18 cellular contexts compared by ENCODE assay signal in the genomic region with DNA sequence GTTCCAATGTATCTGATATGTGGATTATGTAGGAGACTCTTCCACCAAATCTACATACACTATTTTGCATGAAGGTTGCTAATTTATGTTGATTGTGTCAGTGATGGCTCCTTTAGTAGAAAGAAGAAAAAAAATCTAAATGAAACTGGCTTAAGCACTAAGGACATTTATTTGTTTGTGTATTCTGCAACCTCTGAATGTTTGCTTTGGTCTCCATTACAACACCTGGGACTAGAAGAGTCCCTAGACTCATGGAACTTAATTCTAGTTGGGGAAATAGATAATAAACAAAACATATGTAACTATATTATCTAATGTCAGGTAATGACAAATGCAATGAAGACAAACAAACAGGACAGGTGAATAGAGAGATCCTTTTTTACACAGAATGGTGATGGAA.
DNase-seq lines count a peak whose midpoint lies in the region; ATAC-seq, FAIRE-seq and TF ChIP-seq lines count a peak whose summit lies in the region.
"Had no signal": no experiment of that assay in that cellular context is flagged by ENCODE, and none has a peak within 500 bp of the region (broad histone marks: within the 10 kb centered on the region; RNA-seq: fewer than 3 reads in every experiment).

No MANE protein-coding gene starts in this region.

- intact Hi-C loops in K562 (cut with micrococcal nuclease) (no loop called here), gastrocnemius medialis (cut with DNase I; ENCODE audit: low total_unique reads) (no loop called here)

- ATAC-seq in GM23338, result no peak
- no peak for ATAC-seq in K562
- no peak for ATAC-seq in gastrocnemius medialis
- ATAC-seq: CD8-positive, alpha-beta T cell had no signal

- H2AFZ ChIP-seq in GM23338, result no peak overlapping the region
- no peak overlapping the region for H2AFZ ChIP-seq in K562 (ENCODE audit: low read depth, low read length)
- no peak overlapping the region for H2AFZ ChIP-seq in Karpas-422 (ENCODE audit: low read length)

- H3K27ac ChIP-seq in GM23338 (ENCODE audit: low read depth) (no peak overlapping the region), K562 (ENCODE audit: extremely low read depth, low read depth, low read length) (peak overlapping the region; percentile 80; the same call in 1 of the 3 replicates), gastrocnemius medialis (peak overlapping the region; percentile 66 to 86 (median 79)), Karpas-422 (ENCODE audit: low read length) (no peak overlapping the region)
- H3K27ac ChIP-seq: BLaER1 treated with 17β-estradiol and CSF1 and Interleukin-3, amounts not matched to agents 10 nM and 100 nM; HL-60 had no signal

- CTCF ChIA-PET in K562 (lab: Yijun Ruan, JAX; ENCODE audit: low intra/inter-chr PET ratio), result no interaction called here

- H3K27me3 Mint-ChIP-seq in GM23338 (ENCODE audit: insufficient read depth, low read depth, poor library complexity), result peaks cover 2% of the 10 kb centered on the region
- H3K27me3 Mint-ChIP-seq: B cell had no signal

- no peaks in the 10 kb centered on the region for H3K9me3 ChIP-seq in K562 (replicated peaks; ENCODE audit: control insufficient read depth, insufficient read depth, low read depth, low read length)
- no peaks in the 10 kb centered on the region for H3K9me3 ChIP-seq in gastrocnemius medialis
- H3K9me3 ChIP-seq in Karpas-422 (ENCODE audit: low read length), result no peaks in the 10 kb centered on the region

- POLR2A ChIA-PET in K562 (lab: Yijun Ruan, JAX), result interaction anchor here (0.6 to 1.8 kb wide), 13 partner anchors 10 to 924 kb away, joined by 3 to 5 read pairs (median 3); no protein-coding TSS in a partner anchor

- no TSS peak for BruUV-seq in K562 (replicated peaks; lab: Mats Ljungman, UMichigan)

- no peak for TF ChIP-seq EP300 in K562 (IDR thresholded peaks at IDR 0.05; ENCODE audit: low read length)

- H3K36me3 Mint-ChIP-seq in GM23338 (ENCODE audit: low read depth), result peaks cover 11% of the 10 kb centered on the region; the same call in 2 of the 3 replicates
- H3K36me3 Mint-ChIP-seq: CD8-positive, alpha-beta T cell had no signal

- H3K27ac Mint-ChIP-seq in GM23338, result no peak overlapping the region
- H3K27ac Mint-ChIP-seq: B cell; CD8-positive, alpha-beta T cell had no signal

- H3K9me3 Mint-ChIP-seq in GM23338, result peaks cover 14% of the 10 kb centered on the region
- H3K9me3 Mint-ChIP-seq: CD8-positive, alpha-beta T cell had no signal

- TF ChIP-seq RAD21 in K562 (CRISPR knock-in tag; conservative IDR thresholded peaks at IDR 0.05 in 1 of 2, IDR thresholded peaks at IDR 0.05 in 1 of 2), result no peak

- H3K27me3 ChIP-seq in GM23338 (ENCODE audit: insufficient read depth) (no peaks in the 10 kb centered on the region), K562 (ENCODE audit: control insufficient read depth in 2 of 2, insufficient read depth in 2 of 2, low read length in 2 of 2) (no peaks in the 10 kb centered on the region), gastrocnemius medialis (no peaks in the 10 kb centered on the region), Karpas-422 (ENCODE audit: low read length) (no peaks in the 10 kb centered on the region)
- H3K27me3 ChIP-seq: BLaER1 treated with 17β-estradiol and CSF1 and Interleukin-3, amounts not matched to agents 10 nM and 100 nM had no signal

- no peaks in the 10 kb centered on the region for H3F3A ChIP-seq in GM23338 (replicated peaks; ENCODE audit: low read depth)

- no peak overlapping the region for H3K9ac ChIP-seq in K562 (ENCODE audit: insufficient read depth in 1 of 2, low read depth in 2 of 2, low read length in 2 of 2)
- no peak overlapping the region for H3K9ac ChIP-seq in Karpas-422 (ENCODE audit: low read length)
- H3K9ac ChIP-seq: BLaER1 treated with 17β-estradiol and CSF1 and Interleukin-3, amounts not matched to agents 10 nM and 100 nM had no signal

- no peaks in the 10 kb centered on the region for H3K79me2 ChIP-seq in GM23338 (replicated peaks; ENCODE audit: insufficient read depth)
- H3K79me2 ChIP-seq in K562 (ENCODE audit: control insufficient read depth, insufficient read depth, low read length), result peaks cover 99% of the 10 kb centered on the region
- H3K79me2 ChIP-seq in Karpas-422 (ENCODE audit: low read length), result no peaks in the 10 kb centered on the region

- H3K9me1 ChIP-seq in K562 (ENCODE audit: control insufficient read depth, insufficient read depth, low read length), result peaks cover 5% of the 10 kb centered on the region

- in situ Hi-C loops in K562 (cut with MboI), result no loop called here
- in situ Hi-C loops in gastrocnemius medialis (cut with MboI; ENCODE audit: low sequenced_read_pairs in 4 of 4), result no loop called here

- FAIRE-seq in K562 (lab: Jason Lieb, UNC), result no peak

- H3K4me1 ChIP-seq in GM23338 (ENCODE audit: insufficient read depth) (peaks cover 14% of the 10 kb centered on the region; the same call in 1 of the 2 replicates), K562 (replicated peaks in 1 of 2; ENCODE audit: control insufficient read depth in 2 of 2, insufficient read depth in 2 of 2, low read length in 2 of 2) (peaks cover 14 to 48% of the 10 kb centered on the region in 2 experiments), gastrocnemius medialis (peaks cover 7 to 64% of the 10 kb centered on the region in 2 donors), Karpas-422 (ENCODE audit: low read length) (no peaks in the 10 kb centered on the region)

- TF ChIP-seq POLR2A in K562 (conservative IDR thresholded peaks at IDR 0.05) (no peak), gastrocnemius medialis (IDR thresholded peaks at IDR 0.05) (no peak)

- DNase-seq in NCI-H345 (lab: John Stamatoyannopoulos, UW) (peak; percentile 45), NCI-H345 treated with DMSO at 0.1 percent for 48 hours (lab: John Stamatoyannopoulos, UW; ENCODE audit: unreplicated experiment) (no peak), GM23338 (ENCODE audit: low spot score) (no peak), K562 (ENCODE audit: extremely low read depth in 1 of 4, low spot score in 3 of 4) (no peak), gastrocnemius medialis (no peak), Karpas-422 (no peak)
- DNase-seq in activated CD8-positive, alpha-beta memory T cell treated with anti-CD3 and anti-CD28 coated beads for 24 hours, result no peak
- DNase-seq: 8988T; Calu3; CD8-positive, alpha-beta T cell; DMS79 treated with DMSO at 0.1 percent for 48 hours; GF-D8; GOT3; H9; IMR-90 had no signal

- no peak overlapping the region for H3K4me3 ChIP-seq in GM23338
- H3K4me3 ChIP-seq in K562, result no peak overlapping the region
- no peak overlapping the region for H3K4me3 ChIP-seq in gastrocnemius medialis
- H3K4me3 ChIP-seq in Karpas-422 (ENCODE audit: low read length), result no peak overlapping the region
- H3K4me3 ChIP-seq: BLaER1 treated with 17β-estradiol and CSF1 and Interleukin-3, amounts not matched to agents 10 nM and 100 nM had no signal

- no peak overlapping the region for H3K4me3 Mint-ChIP-seq in GM23338
- H3K4me3 Mint-ChIP-seq: B cell; CD8-positive, alpha-beta T cell; H9 had no signal

- H4K20me1 ChIP-seq in GM23338 (replicated peaks; ENCODE audit: insufficient read depth) (no peaks in the 10 kb centered on the region), K562 (replicated peaks; ENCODE audit: control insufficient read depth, insufficient read depth, low read length) (peaks cover 50% of the 10 kb centered on the region), Karpas-422 (ENCODE audit: insufficient read depth, low read depth, low read length) (no peaks in the 10 kb centered on the region)
- H4K20me1 ChIP-seq: BLaER1 treated with 17β-estradiol and CSF1 and Interleukin-3, amounts not matched to agents 10 nM and 100 nM had no signal

- peaks cover 16% of the 10 kb centered on the region for H3K4me1 Mint-ChIP-seq in GM23338
- H3K4me1 Mint-ChIP-seq: B cell had no signal

- H3K4me2 ChIP-seq in GM23338 (peak overlapping the region; percentile 1; the same call in 1 of the 2 replicates), K562 (ENCODE audit: insufficient read depth, low read length) (peak overlapping the region; percentile 55), Karpas-422 (ENCODE audit: low read depth, low read length, poor library complexity, severe bottlenecking) (no peak overlapping the region)
- H3K4me2 ChIP-seq: BLaER1 treated with 17β-estradiol and CSF1 and Interleukin-3, amounts not matched to agents 10 nM and 100 nM had no signal

- TF ChIP-seq CTCF in GM23338 (conservative IDR thresholded peaks at IDR 0.05; ENCODE audit: low read depth in 2 of 2) (no peak), K562 (IDR thresholded peaks at IDR 0.05 in 2 of 3, conservative IDR thresholded peaks at IDR 0.05 in 1 of 3; ENCODE audit: insufficient read depth in 2 of 3, low read depth in 1 of 3, low read length in 3 of 3) (no peak), gastrocnemius medialis (IDR thresholded peaks at IDR 0.05 in 4 of 5, conservative IDR thresholded peaks at IDR 0.05 in 1 of 5) (no peak)

- 0 out of 2 replicates have a peak, but pooled peaks cover 4% of the 10 kb centered on the region for H3K9me2 ChIP-seq in GM23338 (ENCODE audit: insufficient read depth)
- H3K9me2 ChIP-seq in Karpas-422 (replicated peaks; ENCODE audit: insufficient read depth, low read length), result no peaks in the 10 kb centered on the region

- H3K36me3 ChIP-seq in GM23338 (ENCODE audit: insufficient read depth) (no peaks in the 10 kb centered on the region), K562 (ENCODE audit: control insufficient read depth, insufficient read depth, low read length) (peaks cover 37% of the 10 kb centered on the region), gastrocnemius medialis (no peaks in the 10 kb centered on the region), Karpas-422 (ENCODE audit: insufficient read depth, low read length) (no peaks in the 10 kb centered on the region)
- H3K36me3 ChIP-seq: BLaER1 treated with 17β-estradiol and CSF1 and Interleukin-3, amounts not matched to agents 10 nM and 100 nM had no signal

TF ChIP-seq in GM23338, 12 proteins besides CTCF, POLR2A, EP300 and RAD21:
- TF ChIP-seq ZNF114 (CRISPR knock-in tag; IDR thresholded peaks at IDR 0.05), result no peak
- TF ChIP-seq STAT1 (IDR thresholded peaks at IDR 0.05; ENCODE audit: unreplicated experiment), result no peak
- TF ChIP-seq POLR2AphosphoS5 (IDR thresholded peaks at IDR 0.05; ENCODE audit: low read depth), result no peak
- TF ChIP-seq ZNF331 (CRISPR knock-in tag; IDR thresholded peaks at IDR 0.05; ENCODE audit: low read depth), result no peak
- no peak for TF ChIP-seq CREB1 (CRISPR knock-in tag; IDR thresholded peaks at IDR 0.05; ENCODE audit: low read depth)
- no peak for TF ChIP-seq JUNB (IDR thresholded peaks at IDR 0.05; ENCODE audit: unreplicated experiment)
- no peak for TF ChIP-seq EZH2 (IDR thresholded peaks at IDR 0.05; ENCODE audit: low read depth, unreplicated experiment)

Comparison
In these comparisons a context has a peak if more than half of its experiments do, and no peak if none do; other contexts are left out.
1. H3K27ac ChIP-seq: peak in K562 (single experiment) and gastrocnemius medialis (4 of 4); none in GM23338 (single experiment) and Karpas-422 (single experiment).